20 cellular contexts compared by ENCODE assay signal in the genomic region with DNA sequence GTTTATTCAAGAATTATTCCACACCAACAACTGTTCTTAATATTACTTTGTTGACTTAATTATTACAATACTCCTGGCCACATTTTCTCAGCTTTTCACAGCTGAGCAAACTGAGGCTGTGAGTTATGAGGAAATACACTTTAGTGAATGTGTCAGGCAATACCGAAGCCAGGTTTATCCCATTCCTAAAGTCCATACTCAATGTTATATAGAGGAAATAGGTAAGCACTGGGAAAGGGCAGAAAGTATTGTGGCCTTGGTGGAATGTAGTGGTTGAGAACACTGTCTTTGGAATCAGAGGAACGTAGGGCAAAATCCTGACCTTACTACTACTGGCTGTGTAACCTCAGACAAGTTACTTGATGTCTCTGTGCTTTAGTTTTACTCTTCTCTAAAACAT.
"Had no signal": no experiment of that assay in that cellular context is flagged by ENCODE, and none has a peak within 500 bp of the region (broad histone marks: within the 10 kb centered on the region; RNA-seq: fewer than 3 reads in every experiment).

No MANE protein-coding gene starts in this region.

- H3K4me3 ChIP-seq: ovary, thyroid gland, vagina had no signal

- DNase-seq: activated CD4-positive, alpha-beta T cell treated with anti-CD3 and anti-CD28 coated beads, Interleukin-2, amount 50 U/mL, for 4 hours; activated CD4-positive, CD25-positive, alpha-beta regulatory T cell treated with anti-CD3 and anti-CD28 coated beads, Interleukin-2, amount 50 U/mL, for 72 hours; activated CD8-positive, alpha-beta memory T cell treated with anti-CD3 and anti-CD28 coated beads, Interleukin-2, amount 10 ng/mL, durations not matched to agents 7 days and 5 days; activated gamma-delta T cell treated with Interleukin-2 at 50 U/mL for 16 hours; activated naive CD8-positive, alpha-beta T cell treated with anti-CD3 and anti-CD28 coated beads for 36 hours; activated T-cell treated with anti-CD3 and anti-CD28 coated beads, Interleukin-2, amount 50 U/mL, for 24 hours; aorta; central memory CD4-positive, alpha-beta T cell; cortex of kidney; effector memory CD8-positive, alpha-beta T cell; foreskin fibroblast; left ventricle myocardium superior; mesenchymal stem cell; ovary; stimulated activated CD4-positive, alpha-beta T cell treated with anti-CD3 and anti-CD28 coated beads, Interleukin-4, amount 100 ng/mL, for 24 hours; stimulated activated naive CD8-positive, alpha-beta T cell treated with anti-CD3 and anti-CD28 coated beads, Interleukin-15, amount 100 ng/mL, for 72 hours; T-helper 9 cell; thyroid gland had no signal

- H3K9me3 ChIP-seq: ovary, thyroid gland, vagina had no signal

- H3K36me3 ChIP-seq: ovary, thyroid gland had no signal

- ATAC-seq: activated CD8-positive, alpha-beta memory T cell treated with anti-CD3 and anti-CD28 coated beads, Interleukin-2, amount 10 ng/mL, durations not matched to agents 7 days and 5 days; effector memory CD8-positive, alpha-beta T cell; esophagus mucosa; left ventricle myocardium superior; stimulated activated naive CD8-positive, alpha-beta T cell treated with anti-CD3 and anti-CD28 coated beads, Interleukin-15, amount 100 ng/mL, for 72 hours had no signal

- H3K27me3 ChIP-seq: ovary, thyroid gland, vagina had no signal

- H3K4me1 ChIP-seq: thyroid gland, vagina had no signal

- H3K27ac ChIP-seq: ovary, thyroid gland, vagina had no signal
